Comparison of ENCODE assay signal across 2 cellular contexts in genomic region chr14:73792476-73792875, GRCh38.
TF ChIP-seq lines count a peak whose summit lies in the region.

No MANE protein-coding gene starts in this region.

TF ChIP-seq in HepG2, 621 proteins besides CTCF, POLR2A, EP300 and RAD21:
- TF ChIP-seq ZNF343 (CRISPR knock-in tag; IDR thresholded peaks at IDR 0.05) (no peak), MZF1 (CRISPR knock-in tag; IDR thresholded peaks at IDR 0.05; ENCODE audit: borderline replicate concordance) (no peak), ZNF556 (CRISPR knock-in tag; IDR thresholded peaks at IDR 0.05; ENCODE audit: borderline replicate concordance) (no peak), ZNF460 (CRISPR knock-in tag; IDR thresholded peaks at IDR 0.05; ENCODE audit: borderline replicate concordance) (no peak), CEBPB (IDR thresholded peaks at IDR 0.05; ENCODE audit: borderline replicate concordance, low read depth, low read length) (peak; percentile 13; the same call in 1 of the 2 replicates), PRDM10 (CRISPR knock-in tag; IDR thresholded peaks at IDR 0.05; ENCODE audit: low read depth) (peak; percentile 77; the same call in 1 of the 2 replicates), ZNF484 (CRISPR knock-in tag; IDR thresholded peaks at IDR 0.05; ENCODE audit: borderline replicate concordance, low read depth) (no peak), FOXJ3 (CRISPR knock-in tag; IDR thresholded peaks at IDR 0.05; ENCODE audit: borderline replicate concordance) (no peak)

TF ChIP-seq in GM12891, 5 proteins besides CTCF, POLR2A, EP300 and RAD21:
- no peak for TF ChIP-seq PAX5 (IDR thresholded peaks at IDR 0.05; ENCODE audit: insufficient read depth, low read length, severe bottlenecking)
- TF ChIP-seq SPI1 (IDR thresholded peaks at IDR 0.05; ENCODE audit: low read depth, low read length): no peak
- no peak for TF ChIP-seq POU2F2 (IDR thresholded peaks at IDR 0.05; ENCODE audit: low read depth, low read length)
- no peak for TF ChIP-seq POLR2AphosphoS5 (IDR thresholded peaks at IDR 0.05; ENCODE audit: low read depth, low read length)
- TF ChIP-seq TAF1 (IDR thresholded peaks at IDR 0.05; ENCODE audit: low read depth, low read length): no peak
